1 cellular context compared by ENCODE assay signal in the genomic region with DNA sequence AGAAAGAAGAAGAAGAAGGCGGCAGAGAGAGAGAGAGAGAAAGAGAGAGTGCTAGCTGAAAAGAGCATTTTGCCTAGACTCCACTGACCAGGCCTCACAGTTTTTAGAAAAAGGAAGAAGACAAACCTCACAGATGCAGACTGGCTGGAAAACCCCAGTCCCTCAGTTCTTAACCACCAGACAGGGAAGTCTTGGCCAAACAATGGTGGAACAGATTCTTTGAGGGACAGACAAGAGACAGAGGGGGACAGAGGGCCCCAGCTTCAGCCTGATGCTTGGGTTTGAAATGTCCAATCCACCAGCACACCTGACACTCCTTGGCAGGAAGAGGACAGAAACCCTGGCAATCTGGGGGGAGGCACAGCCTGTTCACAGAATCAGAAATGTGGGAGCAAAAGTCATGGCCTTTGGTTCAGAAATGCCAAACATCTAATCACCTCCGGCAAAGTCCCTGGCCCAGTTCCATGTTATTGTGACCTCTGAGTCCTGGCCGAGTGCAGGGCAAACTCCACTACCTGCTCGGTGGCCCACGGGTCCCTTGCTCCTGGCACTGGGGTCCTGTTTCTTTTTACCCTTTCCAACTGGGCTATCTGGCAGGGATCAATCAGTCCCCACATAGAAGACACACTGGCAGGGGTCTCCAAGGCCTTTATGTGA.
A peak's percentile ranks its signal among the peaks of the same experiment; 100 is the strongest.
TF ChIP-seq lines count a peak whose summit lies in the region.

No MANE protein-coding gene starts in this region.

TF ChIP-seq in GM12878, 131 proteins besides CTCF, POLR2A, EP300 and RAD21:
- TF ChIP-seq, protein P1, sequence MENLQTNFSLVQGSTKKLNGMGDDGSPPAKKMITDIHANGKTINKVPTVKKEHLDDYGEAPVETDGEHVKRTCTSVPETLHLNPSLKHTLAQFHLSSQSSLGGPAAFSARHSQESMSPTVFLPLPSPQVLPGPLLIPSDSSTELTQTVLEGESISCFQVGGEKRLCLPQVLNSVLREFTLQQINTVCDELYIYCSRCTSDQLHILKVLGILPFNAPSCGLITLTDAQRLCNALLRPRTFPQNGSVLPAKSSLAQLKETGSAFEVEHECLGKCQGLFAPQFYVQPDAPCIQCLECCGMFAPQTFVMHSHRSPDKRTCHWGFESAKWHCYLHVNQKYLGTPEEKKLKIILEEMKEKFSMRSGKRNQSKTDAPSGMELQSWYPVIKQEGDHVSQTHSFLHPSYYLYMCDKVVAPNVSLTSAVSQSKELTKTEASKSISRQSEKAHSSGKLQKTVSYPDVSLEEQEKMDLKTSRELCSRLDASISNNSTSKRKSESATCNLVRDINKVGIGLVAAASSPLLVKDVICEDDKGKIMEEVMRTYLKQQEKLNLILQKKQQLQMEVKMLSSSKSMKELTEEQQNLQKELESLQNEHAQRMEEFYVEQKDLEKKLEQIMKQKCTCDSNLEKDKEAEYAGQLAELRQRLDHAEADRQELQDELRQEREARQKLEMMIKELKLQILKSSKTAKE (IDR thresholded peaks at IDR 0.05; ENCODE audit: low read depth, poor library complexity, severe bottlenecking) = peak; percentile 48
- TF ChIP-seq, protein P2, sequence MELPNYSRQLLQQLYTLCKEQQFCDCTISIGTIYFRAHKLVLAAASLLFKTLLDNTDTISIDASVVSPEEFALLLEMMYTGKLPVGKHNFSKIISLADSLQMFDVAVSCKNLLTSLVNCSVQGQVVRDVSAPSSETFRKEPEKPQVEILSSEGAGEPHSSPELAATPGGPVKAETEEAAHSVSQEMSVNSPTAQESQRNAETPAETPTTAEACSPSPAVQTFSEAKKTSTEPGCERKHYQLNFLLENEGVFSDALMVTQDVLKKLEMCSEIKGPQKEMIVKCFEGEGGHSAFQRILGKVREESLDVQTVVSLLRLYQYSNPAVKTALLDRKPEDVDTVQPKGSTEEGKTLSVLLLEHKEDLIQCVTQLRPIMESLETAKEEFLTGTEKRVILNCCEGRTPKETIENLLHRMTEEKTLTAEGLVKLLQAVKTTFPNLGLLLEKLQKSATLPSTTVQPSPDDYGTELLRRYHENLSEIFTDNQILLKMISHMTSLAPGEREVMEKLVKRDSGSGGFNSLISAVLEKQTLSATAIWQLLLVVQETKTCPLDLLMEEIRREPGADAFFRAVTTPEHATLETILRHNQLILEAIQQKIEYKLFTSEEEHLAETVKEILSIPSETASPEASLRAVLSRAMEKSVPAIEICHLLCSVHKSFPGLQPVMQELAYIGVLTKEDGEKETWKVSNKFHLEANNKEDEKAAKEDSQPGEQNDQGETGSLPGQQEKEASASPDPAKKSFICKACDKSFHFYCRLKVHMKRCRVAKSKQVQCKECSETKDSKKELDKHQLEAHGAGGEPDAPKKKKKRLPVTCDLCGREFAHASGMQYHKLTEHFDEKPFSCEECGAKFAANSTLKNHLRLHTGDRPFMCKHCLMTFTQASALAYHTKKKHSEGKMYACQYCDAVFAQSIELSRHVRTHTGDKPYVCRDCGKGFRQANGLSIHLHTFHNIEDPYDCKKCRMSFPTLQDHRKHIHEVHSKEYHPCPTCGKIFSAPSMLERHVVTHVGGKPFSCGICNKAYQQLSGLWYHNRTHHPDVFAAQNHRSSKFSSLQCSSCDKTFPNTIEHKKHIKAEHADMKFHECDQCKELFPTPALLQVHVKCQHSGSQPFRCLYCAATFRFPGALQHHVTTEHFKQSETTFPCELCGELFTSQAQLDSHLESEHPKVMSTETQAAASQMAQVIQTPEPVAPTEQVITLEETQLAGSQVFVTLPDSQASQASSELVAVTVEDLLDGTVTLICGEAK (IDR thresholded peaks at IDR 0.05; ENCODE audit: borderline replicate concordance) = no peak
- no peak for TF ChIP-seq EGR1 (IDR thresholded peaks at IDR 0.05; ENCODE audit: borderline replicate concordance in 1 of 2, low read depth in 2 of 2, low read length in 2 of 2)
- no peak for TF ChIP-seq BACH1 (IDR thresholded peaks at IDR 0.05; ENCODE audit: borderline replicate concordance)
- TF ChIP-seq, protein P3, sequence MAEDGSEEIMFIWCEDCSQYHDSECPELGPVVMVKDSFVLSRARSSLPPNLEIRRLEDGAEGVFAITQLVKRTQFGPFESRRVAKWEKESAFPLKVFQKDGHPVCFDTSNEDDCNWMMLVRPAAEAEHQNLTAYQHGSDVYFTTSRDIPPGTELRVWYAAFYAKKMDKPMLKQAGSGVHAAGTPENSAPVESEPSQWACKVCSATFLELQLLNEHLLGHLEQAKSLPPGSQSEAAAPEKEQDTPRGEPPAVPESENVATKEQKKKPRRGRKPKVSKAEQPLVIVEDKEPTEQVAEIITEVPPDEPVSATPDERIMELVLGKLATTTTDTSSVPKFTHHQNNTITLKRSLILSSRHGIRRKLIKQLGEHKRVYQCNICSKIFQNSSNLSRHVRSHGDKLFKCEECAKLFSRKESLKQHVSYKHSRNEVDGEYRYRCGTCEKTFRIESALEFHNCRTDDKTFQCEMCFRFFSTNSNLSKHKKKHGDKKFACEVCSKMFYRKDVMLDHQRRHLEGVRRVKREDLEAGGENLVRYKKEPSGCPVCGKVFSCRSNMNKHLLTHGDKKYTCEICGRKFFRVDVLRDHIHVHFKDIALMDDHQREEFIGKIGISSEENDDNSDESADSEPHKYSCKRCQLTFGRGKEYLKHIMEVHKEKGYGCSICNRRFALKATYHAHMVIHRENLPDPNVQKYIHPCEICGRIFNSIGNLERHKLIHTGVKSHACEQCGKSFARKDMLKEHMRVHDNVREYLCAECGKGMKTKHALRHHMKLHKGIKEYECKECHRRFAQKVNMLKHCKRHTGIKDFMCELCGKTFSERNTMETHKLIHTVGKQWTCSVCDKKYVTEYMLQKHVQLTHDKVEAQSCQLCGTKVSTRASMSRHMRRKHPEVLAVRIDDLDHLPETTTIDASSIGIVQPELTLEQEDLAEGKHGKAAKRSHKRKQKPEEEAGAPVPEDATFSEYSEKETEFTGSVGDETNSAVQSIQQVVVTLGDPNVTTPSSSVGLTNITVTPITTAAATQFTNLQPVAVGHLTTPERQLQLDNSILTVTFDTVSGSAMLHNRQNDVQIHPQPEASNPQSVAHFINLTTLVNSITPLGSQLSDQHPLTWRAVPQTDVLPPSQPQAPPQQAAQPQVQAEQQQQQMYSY (CRISPR knock-in tag; IDR thresholded peaks at IDR 0.05) = no peak
- no peak for TF ChIP-seq CBX5 (IDR thresholded peaks at IDR 0.05; ENCODE audit: low read depth)
- 0 out of 2 replicates have a peak, but pooled peaks have one; percentile 7 for TF ChIP-seq SPI1 (IDR thresholded peaks at IDR 0.05; ENCODE audit: borderline replicate concordance, insufficient read depth, low read depth, low read length)
- TF ChIP-seq IKZF2 (IDR thresholded peaks at IDR 0.05) = peak; percentile 65 to 70; a peak in 3 of 4 replicates
- TF ChIP-seq IKZF1 (conservative IDR thresholded peaks at IDR 0.05) = peak; percentile 72
- 0 out of 4 replicates have a peak, but pooled peaks of 1 of the 2 experiments have one; percentile 7 for TF ChIP-seq BHLHE40 (IDR thresholded peaks at IDR 0.05; ENCODE audit: borderline replicate concordance in 1 of 2, low read depth in 2 of 2, low read length in 1 of 2)
- TF ChIP-seq, protein P4, sequence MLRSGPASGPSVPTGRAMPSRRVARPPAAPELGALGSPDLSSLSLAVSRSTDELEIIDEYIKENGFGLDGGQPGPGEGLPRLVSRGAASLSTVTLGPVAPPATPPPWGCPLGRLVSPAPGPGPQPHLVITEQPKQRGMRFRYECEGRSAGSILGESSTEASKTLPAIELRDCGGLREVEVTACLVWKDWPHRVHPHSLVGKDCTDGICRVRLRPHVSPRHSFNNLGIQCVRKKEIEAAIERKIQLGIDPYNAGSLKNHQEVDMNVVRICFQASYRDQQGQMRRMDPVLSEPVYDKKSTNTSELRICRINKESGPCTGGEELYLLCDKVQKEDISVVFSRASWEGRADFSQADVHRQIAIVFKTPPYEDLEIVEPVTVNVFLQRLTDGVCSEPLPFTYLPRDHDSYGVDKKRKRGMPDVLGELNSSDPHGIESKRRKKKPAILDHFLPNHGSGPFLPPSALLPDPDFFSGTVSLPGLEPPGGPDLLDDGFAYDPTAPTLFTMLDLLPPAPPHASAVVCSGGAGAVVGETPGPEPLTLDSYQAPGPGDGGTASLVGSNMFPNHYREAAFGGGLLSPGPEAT (IDR thresholded peaks at IDR 0.05; ENCODE audit: low read depth) = peak; percentile 71
- TF ChIP-seq BRCA1 (IDR thresholded peaks at IDR 0.05; ENCODE audit: low read depth, low read length) = no peak
- peak; percentile 73 for TF ChIP-seq RUNX3 (IDR thresholded peaks at IDR 0.05; ENCODE audit: low read length)
- TF ChIP-seq SMARCA5 (IDR thresholded peaks at IDR 0.05) = 0 out of 2 replicates have a peak, but pooled peaks have one; percentile 35
- TF ChIP-seq MTA2 (IDR thresholded peaks at IDR 0.05; ENCODE audit: low read depth) = 0 out of 2 replicates have a peak, but pooled peaks have one; percentile 23
- TF ChIP-seq, protein P5, sequence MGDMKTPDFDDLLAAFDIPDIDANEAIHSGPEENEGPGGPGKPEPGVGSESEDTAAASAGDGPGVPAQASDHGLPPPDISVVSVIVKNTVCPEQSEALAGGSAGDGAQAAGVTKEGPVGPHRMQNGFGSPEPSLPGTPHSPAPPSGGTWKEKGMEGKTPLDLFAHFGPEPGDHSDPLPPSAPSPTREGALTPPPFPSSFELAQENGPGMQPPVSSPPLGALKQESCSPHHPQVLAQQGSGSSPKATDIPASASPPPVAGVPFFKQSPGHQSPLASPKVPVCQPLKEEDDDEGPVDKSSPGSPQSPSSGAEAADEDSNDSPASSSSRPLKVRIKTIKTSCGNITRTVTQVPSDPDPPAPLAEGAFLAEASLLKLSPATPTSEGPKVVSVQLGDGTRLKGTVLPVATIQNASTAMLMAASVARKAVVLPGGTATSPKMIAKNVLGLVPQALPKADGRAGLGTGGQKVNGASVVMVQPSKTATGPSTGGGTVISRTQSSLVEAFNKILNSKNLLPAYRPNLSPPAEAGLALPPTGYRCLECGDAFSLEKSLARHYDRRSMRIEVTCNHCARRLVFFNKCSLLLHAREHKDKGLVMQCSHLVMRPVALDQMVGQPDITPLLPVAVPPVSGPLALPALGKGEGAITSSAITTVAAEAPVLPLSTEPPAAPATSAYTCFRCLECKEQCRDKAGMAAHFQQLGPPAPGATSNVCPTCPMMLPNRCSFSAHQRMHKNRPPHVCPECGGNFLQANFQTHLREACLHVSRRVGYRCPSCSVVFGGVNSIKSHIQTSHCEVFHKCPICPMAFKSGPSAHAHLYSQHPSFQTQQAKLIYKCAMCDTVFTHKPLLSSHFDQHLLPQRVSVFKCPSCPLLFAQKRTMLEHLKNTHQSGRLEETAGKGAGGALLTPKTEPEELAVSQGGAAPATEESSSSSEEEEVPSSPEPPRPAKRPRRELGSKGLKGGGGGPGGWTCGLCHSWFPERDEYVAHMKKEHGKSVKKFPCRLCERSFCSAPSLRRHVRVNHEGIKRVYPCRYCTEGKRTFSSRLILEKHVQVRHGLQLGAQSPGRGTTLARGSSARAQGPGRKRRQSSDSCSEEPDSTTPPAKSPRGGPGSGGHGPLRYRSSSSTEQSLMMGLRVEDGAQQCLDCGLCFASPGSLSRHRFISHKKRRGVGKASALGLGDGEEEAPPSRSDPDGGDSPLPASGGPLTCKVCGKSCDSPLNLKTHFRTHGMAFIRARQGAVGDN (IDR thresholded peaks at IDR 0.05) = 0 out of 2 replicates have a peak, but pooled peaks have one; percentile 54
- TF ChIP-seq NBN (IDR thresholded peaks at IDR 0.05) = peak; percentile 30; the same call in 1 of the 2 replicates
